In genomic region chr6:63571883-63572732, GRCh38 we compare ENCODE assay signal across 8 cellular contexts. TPM values are rescaled to one million over a fixed set of nuclear protein-coding genes. Genes with fewer than 3 reads are reported as not detected.
DNase-seq lines count a peak whose midpoint lies in the region; ATAC-seq lines count a peak whose summit lies in the region.

Gene LOC128125822 (plus strand): TSS chr6:63572480.
Gene PTP4A1 (plus strand): TSS chr6:63572480. CDS start chr6:63576881, 4,401 bp downstream.

- ATAC-seq in GM19468 (IDR thresholded peaks at IDR 0.05; ENCODE audit: extremely low read depth, unreplicated experiment), result peak; percentile 96

- H3K27ac Mint-ChIP-seq in CD8-positive, alpha-beta memory T cell, result peak within 1 kb of the TSS; percentile 94 to 100 (median 98)

- peaks cover 2 to 22% (median 6%) of the 10 kb centered on the region in 3 donors for H3K36me3 Mint-ChIP-seq in CD8-positive, alpha-beta memory T cell

- peak within 1 kb of the TSS; percentile 91 for H3K4me3 ChIP-seq in CD8-positive, alpha-beta memory T cell (ENCODE audit: low read length)
- peak within 1 kb of the TSS; percentile 92 for H3K4me3 ChIP-seq in effector memory CD4-positive, alpha-beta T cell (ENCODE audit: insufficient read depth, low read depth, low read length, poor library complexity, severe bottlenecking)

- H3K4me3 Mint-ChIP-seq in CD8-positive, alpha-beta memory T cell, result peak within 1 kb of the TSS; percentile 90 to 100 (median 95)

- peaks cover 0 to 4% of the 10 kb centered on the region in 2 donors for H3K27me3 Mint-ChIP-seq in CD8-positive, alpha-beta memory T cell

- POLR2A ChIA-PET in CD8-positive, alpha-beta memory T cell (lab: Charles Lee), result interaction anchor here (1.2 kb wide), 1 partner anchor 63 kb away, joined by 4 read pairs; the partner anchor contains the start of gene PHF3
- POLR2A ChIA-PET in activated CD8-positive, alpha-beta memory T cell treated with anti-CD3 and anti-CD28 coated beads for 36 hours (lab: Charles Lee), result no interaction called here

- CTCF ChIA-PET in CD8-positive, alpha-beta memory T cell (lab: Charles Lee), result no interaction called here
- CTCF ChIA-PET in activated CD8-positive, alpha-beta memory T cell treated with anti-CD3 and anti-CD28 coated beads for 36 hours (lab: Charles Lee), result no interaction called here

- H3K36me3 ChIP-seq in CD8-positive, alpha-beta memory T cell (ENCODE audit: insufficient read depth, low read length), result peaks cover 9% of the 10 kb centered on the region
- peaks cover 8% of the 10 kb centered on the region for H3K36me3 ChIP-seq in effector memory CD4-positive, alpha-beta T cell (ENCODE audit: control insufficient read depth, insufficient read depth, low read length)

- H3K27me3 ChIP-seq in CD8-positive, alpha-beta memory T cell (ENCODE audit: insufficient read depth, low read length, poor library complexity, severe bottlenecking), result no peaks in the 10 kb centered on the region
- no peaks in the 10 kb centered on the region for H3K27me3 ChIP-seq in effector memory CD4-positive, alpha-beta T cell (replicated peaks; ENCODE audit: control insufficient read depth, insufficient read depth, low read length, poor library complexity, severe bottlenecking)

- peaks cover 25% of the 10 kb centered on the region for H3K4me1 ChIP-seq in CD8-positive, alpha-beta memory T cell (ENCODE audit: insufficient read depth, low read length)
- peaks cover 7% of the 10 kb centered on the region for H3K4me1 ChIP-seq in effector memory CD4-positive, alpha-beta T cell (ENCODE audit: control insufficient read depth, insufficient read depth, low read length, poor library complexity, severe bottlenecking)

- H3K9me3 ChIP-seq in CD8-positive, alpha-beta memory T cell (ENCODE audit: low read length), result no peaks in the 10 kb centered on the region
- H3K9me3 ChIP-seq in effector memory CD4-positive, alpha-beta T cell (ENCODE audit: control insufficient read depth, low read length), result no peaks in the 10 kb centered on the region

- H3K4me1 Mint-ChIP-seq in CD8-positive, alpha-beta memory T cell, result peaks cover 31 to 43% (median 42%) of the 10 kb centered on the region in 3 donors

- peak within 1 kb of the TSS; percentile 87 for H3K27ac ChIP-seq in CD8-positive, alpha-beta memory T cell (ENCODE audit: low read depth, low read length)
- H3K27ac ChIP-seq in effector memory CD4-positive, alpha-beta T cell (ENCODE audit: insufficient read depth, low read length, poor library complexity, severe bottlenecking), result peak within 1 kb of the TSS; percentile 95

- DNase-seq in CD8-positive, alpha-beta memory T cell, result peak; percentile 95 to 98 (median 97)
- peak; percentile 81 for DNase-seq in HS-5 (ENCODE audit: low read depth)
- DNase-seq in NK-92 treated with Interleukin-12 subunit alpha and Interleukin-12 subunit beta, amount 100 ng/mL, for 24 hours (lab: John Stamatoyannopoulos, UW), result peak; percentile 95
- DNase-seq in effector memory CD4-positive, alpha-beta T cell, result peak; percentile 95
- peak; percentile 98 for DNase-seq in medulla oblongata (ENCODE audit: extremely low spot score)
- peak; percentile 93 for DNase-seq in stimulated activated CD8-positive, alpha-beta memory T cell treated with anti-CD3 and anti-CD28 coated beads, Interleukin-12 subunit alpha, Interleukin-12 subunit beta, amount 100 ng/mL, for 1 hour (ENCODE audit: low read depth)

- H3K9me3 Mint-ChIP-seq in CD8-positive, alpha-beta memory T cell, result no peaks in the 10 kb centered on the region

RNA-seq across cellular contexts. Expression of gene PTP4A1, which starts in this region (rescaled TPM):
- 100 to 1,000 TPM in 1 of 2 experiments, 10 to 100 TPM in 1; 92.3 to 107 TPM for total RNA-seq in CD8-positive, alpha-beta memory T cell
- polyA plus RNA-seq in CD8-positive, alpha-beta memory T cell, result 54.3 TPM
- total RNA-seq in activated CD8-positive, alpha-beta memory T cell treated with anti-CD3 and anti-CD28 coated beads for 36 hours, result 10 to 100 TPM; 87.9 to 96.6 TPM

Comparison
In these comparisons a context has a peak if more than half of its experiments do, and no peak if none do; other contexts are left out.
1. Peak in every context shown above with its lines: DNase-seq, ATAC-seq, H3K4me3 ChIP-seq and H3K27ac ChIP-seq.